Comparison of ENCODE assay signal across 1 cellular context in genomic region chr11:94469416-94469815, GRCh38.
TF ChIP-seq lines count a peak whose summit lies in the region.

No MANE protein-coding gene starts in this region.

TF ChIP-seq in GM12878, 131 proteins besides CTCF, POLR2A, EP300 and RAD21 (continued from another document):
- TF ChIP-seq MEF2B (IDR thresholded peaks at IDR 0.05; ENCODE audit: partially characterized antibody, poor library complexity, severe bottlenecking) (no peak), IKZF2 (IDR thresholded peaks at IDR 0.05) (peak; percentile 48 to 56; a peak in 2 of 4 replicates), STAT3 (IDR thresholded peaks at IDR 0.05; ENCODE audit: low read depth, low read length) (0 out of 2 replicates have a peak, but pooled peaks have one; percentile 62), RUNX3 (IDR thresholded peaks at IDR 0.05; ENCODE audit: low read length) (peak; percentile 72), ATF2 (IDR thresholded peaks at IDR 0.05; ENCODE audit: low read length) (peak; percentile 70; the same call in 1 of the 2 replicates), JUNB (IDR thresholded peaks at IDR 0.05) (peak; percentile 87), NBN (IDR thresholded peaks at IDR 0.05) (peak; percentile 42; the same call in 1 of the 2 replicates), CREB1 (IDR thresholded peaks at IDR 0.05; ENCODE audit: low read depth) (peak; percentile 75), ZNF24 (IDR thresholded peaks at IDR 0.05) (peak; percentile 72), NFIC (IDR thresholded peaks at IDR 0.05; ENCODE audit: low read depth, low read length) (peak; percentile 74; the same call in 1 of the 2 replicates), JUND (IDR thresholded peaks at IDR 0.05; ENCODE audit: low read depth, low read length) (peak; percentile 60; the same call in 1 of the 2 replicates), ZNF687 (IDR thresholded peaks at IDR 0.05) (peak; percentile 55; the same call in 1 of the 2 replicates), ZBED1 (IDR thresholded peaks at IDR 0.05; ENCODE audit: borderline replicate concordance) (0 out of 2 replicates have a peak, but pooled peaks have one; percentile 50), SIX5 (IDR thresholded peaks at IDR 0.05; ENCODE audit: low read depth, low read length, severe bottlenecking) (no peak), CREM (IDR thresholded peaks at IDR 0.05; ENCODE audit: low read depth) (peak; percentile 77), ESRRA (IDR thresholded peaks at IDR 0.05; ENCODE audit: low read length) (no peak), ZNF217 (IDR thresholded peaks at IDR 0.05) (peak; percentile 16; the same call in 1 of the 2 replicates), BCL11A (IDR thresholded peaks at IDR 0.05; ENCODE audit: low read depth, low read length) (peak; percentile 75; the same call in 1 of the 2 replicates), MTA2 (IDR thresholded peaks at IDR 0.05; ENCODE audit: low read depth) (peak; percentile 85), MEF2A (IDR thresholded peaks at IDR 0.05; ENCODE audit: insufficient read depth, low read depth, low read length) (0 out of 2 replicates have a peak, but pooled peaks have one; percentile 52), FOXM1 (IDR thresholded peaks at IDR 0.05; ENCODE audit: low read depth, low read length) (peak; percentile 56; the same call in 1 of the 2 replicates), SREBF2 (IDR thresholded peaks at IDR 0.05; ENCODE audit: low read length) (no peak), ZBTB11 (CRISPR knock-in tag; IDR thresholded peaks at IDR 0.05) (no peak), POU2F2 (IDR thresholded peaks at IDR 0.05; ENCODE audit: borderline replicate concordance, low read depth, low read length) (no peak), CHD2 (IDR thresholded peaks at IDR 0.05; ENCODE audit: borderline replicate concordance, low read depth, low read length) (0 out of 2 replicates have a peak, but pooled peaks have one; percentile 30), SPI1 (IDR thresholded peaks at IDR 0.05; ENCODE audit: borderline replicate concordance, insufficient read depth, low read depth, low read length) (peak; percentile 94), PAX5 (IDR thresholded peaks at IDR 0.05; ENCODE audit: borderline replicate concordance, low read depth, low read length) (0 out of 2 replicates have a peak, but pooled peaks have one; percentile 47), CBX5 (IDR thresholded peaks at IDR 0.05; ENCODE audit: low read depth) (0 out of 2 replicates have a peak, but pooled peaks have one; percentile 14), BACH1 (IDR thresholded peaks at IDR 0.05; ENCODE audit: borderline replicate concordance) (peak; percentile 63; the same call in 1 of the 2 replicates), MTA3 (IDR thresholded peaks at IDR 0.05; ENCODE audit: borderline replicate concordance, low read length) (no peak), HCFC1 (IDR thresholded peaks at IDR 0.05; ENCODE audit: low read length) (no peak), IKZF1 (conservative IDR thresholded peaks at IDR 0.05) (peak; percentile 44), IRF4 (IDR thresholded peaks at IDR 0.05; ENCODE audit: low read depth, low read length) (peak; percentile 66; the same call in 1 of the 2 replicates)
- TF ChIP-seq, protein P1, sequence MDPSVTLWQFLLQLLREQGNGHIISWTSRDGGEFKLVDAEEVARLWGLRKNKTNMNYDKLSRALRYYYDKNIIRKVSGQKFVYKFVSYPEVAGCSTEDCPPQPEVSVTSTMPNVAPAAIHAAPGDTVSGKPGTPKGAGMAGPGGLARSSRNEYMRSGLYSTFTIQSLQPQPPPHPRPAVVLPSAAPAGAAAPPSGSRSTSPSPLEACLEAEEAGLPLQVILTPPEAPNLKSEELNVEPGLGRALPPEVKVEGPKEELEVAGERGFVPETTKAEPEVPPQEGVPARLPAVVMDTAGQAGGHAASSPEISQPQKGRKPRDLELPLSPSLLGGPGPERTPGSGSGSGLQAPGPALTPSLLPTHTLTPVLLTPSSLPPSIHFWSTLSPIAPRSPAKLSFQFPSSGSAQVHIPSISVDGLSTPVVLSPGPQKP (IDR thresholded peaks at IDR 0.05; ENCODE audit: low read depth, low read length), result no peak
- TF ChIP-seq, protein P2, sequence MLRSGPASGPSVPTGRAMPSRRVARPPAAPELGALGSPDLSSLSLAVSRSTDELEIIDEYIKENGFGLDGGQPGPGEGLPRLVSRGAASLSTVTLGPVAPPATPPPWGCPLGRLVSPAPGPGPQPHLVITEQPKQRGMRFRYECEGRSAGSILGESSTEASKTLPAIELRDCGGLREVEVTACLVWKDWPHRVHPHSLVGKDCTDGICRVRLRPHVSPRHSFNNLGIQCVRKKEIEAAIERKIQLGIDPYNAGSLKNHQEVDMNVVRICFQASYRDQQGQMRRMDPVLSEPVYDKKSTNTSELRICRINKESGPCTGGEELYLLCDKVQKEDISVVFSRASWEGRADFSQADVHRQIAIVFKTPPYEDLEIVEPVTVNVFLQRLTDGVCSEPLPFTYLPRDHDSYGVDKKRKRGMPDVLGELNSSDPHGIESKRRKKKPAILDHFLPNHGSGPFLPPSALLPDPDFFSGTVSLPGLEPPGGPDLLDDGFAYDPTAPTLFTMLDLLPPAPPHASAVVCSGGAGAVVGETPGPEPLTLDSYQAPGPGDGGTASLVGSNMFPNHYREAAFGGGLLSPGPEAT (IDR thresholded peaks at IDR 0.05; ENCODE audit: low read depth), result peak; percentile 39; the same call in 1 of the 2 replicates
- TF ChIP-seq, protein P3, sequence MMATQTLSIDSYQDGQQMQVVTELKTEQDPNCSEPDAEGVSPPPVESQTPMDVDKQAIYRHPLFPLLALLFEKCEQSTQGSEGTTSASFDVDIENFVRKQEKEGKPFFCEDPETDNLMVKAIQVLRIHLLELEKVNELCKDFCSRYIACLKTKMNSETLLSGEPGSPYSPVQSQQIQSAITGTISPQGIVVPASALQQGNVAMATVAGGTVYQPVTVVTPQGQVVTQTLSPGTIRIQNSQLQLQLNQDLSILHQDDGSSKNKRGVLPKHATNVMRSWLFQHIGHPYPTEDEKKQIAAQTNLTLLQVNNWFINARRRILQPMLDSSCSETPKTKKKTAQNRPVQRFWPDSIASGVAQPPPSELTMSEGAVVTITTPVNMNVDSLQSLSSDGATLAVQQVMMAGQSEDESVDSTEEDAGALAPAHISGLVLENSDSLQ (IDR thresholded peaks at IDR 0.05), result peak; percentile 94
- TF ChIP-seq, protein P4, sequence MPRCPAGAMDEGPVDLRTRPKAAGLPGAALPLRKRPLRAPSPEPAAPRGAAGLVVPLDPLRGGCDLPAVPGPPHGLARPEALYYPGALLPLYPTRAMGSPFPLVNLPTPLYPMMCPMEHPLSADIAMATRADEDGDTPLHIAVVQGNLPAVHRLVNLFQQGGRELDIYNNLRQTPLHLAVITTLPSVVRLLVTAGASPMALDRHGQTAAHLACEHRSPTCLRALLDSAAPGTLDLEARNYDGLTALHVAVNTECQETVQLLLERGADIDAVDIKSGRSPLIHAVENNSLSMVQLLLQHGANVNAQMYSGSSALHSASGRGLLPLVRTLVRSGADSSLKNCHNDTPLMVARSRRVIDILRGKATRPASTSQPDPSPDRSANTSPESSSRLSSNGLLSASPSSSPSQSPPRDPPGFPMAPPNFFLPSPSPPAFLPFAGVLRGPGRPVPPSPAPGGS (IDR thresholded peaks at IDR 0.05; ENCODE audit: borderline replicate concordance, insufficient read depth, low read depth, low read length, poor library complexity, severe bottlenecking), result peak; percentile 48
